Comparison of ENCODE assay signal across 8 cellular contexts in genomic region chr3:197297476-197298340, GRCh38. TPM values are rescaled to one million over a fixed set of nuclear protein-coding genes. Genes with fewer than 3 reads are reported as not detected.
DNase-seq lines count a peak whose midpoint lies in the region; ATAC-seq, FAIRE-seq and TF ChIP-seq lines count a peak whose summit lies in the region.

No MANE protein-coding gene starts in this region.

- no peaks in the 10 kb centered on the region for H3K9me3 ChIP-seq in right atrium auricular region

- peak; percentile 94 for DNase-seq in GM13977 (ENCODE audit: low spot score)
- peak; percentile 93 for DNase-seq in NCI-H1436 (lab: John Stamatoyannopoulos, UW)
- peak; percentile 76 to 91 (median 83) for DNase-seq in T-helper 1 cell
- DNase-seq in amygdala (lab: John Stamatoyannopoulos, UW) = peak in 55 of 56 donors; percentile 18 to 86 (median 74)
- DNase-seq in right atrium auricular region (ENCODE audit: low spot score) = peak; percentile 87
- DNase-seq in pulmonary artery endothelial cell (ENCODE audit: low read depth, low spot score) = peak; percentile 52
- peak; percentile 92 for DNase-seq in urothelium cell line (ENCODE audit: low spot score)

- in situ Hi-C loops in GM13977 (cut with MboI; ENCODE audit: low pct_unique_long_range_greater_than_20kb, low sequenced_read_pairs, unreplicated experiment) = no loop called here

- peak overlapping the region; percentile 85 to 99 for H3K4me3 ChIP-seq in right atrium auricular region

- no peaks in the 10 kb centered on the region for H3K36me3 ChIP-seq in right atrium auricular region

- peak overlapping the region; percentile 95 to 97 for H3K27ac ChIP-seq in right atrium auricular region

- H3K4me1 ChIP-seq in right atrium auricular region = peaks cover 0 to 23% of the 10 kb centered on the region in 2 donors

- no peak for TF ChIP-seq CTCF in GM13977 (IDR thresholded peaks at IDR 0.05; ENCODE audit: extremely low read depth, insufficient read depth, missing control alignments)
- TF ChIP-seq CTCF in right atrium auricular region (IDR thresholded peaks at IDR 0.05) = no peak

- no peaks in the 10 kb centered on the region for H3K27me3 ChIP-seq in right atrium auricular region

- peak; percentile 71 for ATAC-seq in HG02852 (IDR thresholded peaks at IDR 0.05; ENCODE audit: unreplicated experiment)

- no peak for FAIRE-seq in urothelium cell line (lab: Jason Lieb, UNC)

RNA-seq across cellular contexts. Expression of gene DLG1, which starts 0.7 kb away (rescaled TPM):
- total RNA-seq in right atrium auricular region = 10 to 100 TPM; 24.4 to 49.9 TPM
- total RNA-seq in pulmonary artery endothelial cell = 71.2 and 107 TPM in 2 replicates

Comparison
In these comparisons a context has a peak if more than half of its experiments do, and no peak if none do; other contexts are left out.
1. Peak in every context shown above with its lines: DNase-seq, ATAC-seq, H3K4me3 ChIP-seq and H3K27ac ChIP-seq.